30 cellular contexts compared by ENCODE assay signal in genomic region chr4:94181815-94182214, GRCh38.
"Had no signal": no experiment of that assay in that cellular context is flagged by ENCODE, and none has a peak within 500 bp of the region (broad histone marks: within the 10 kb centered on the region; RNA-seq: fewer than 3 reads in every experiment).

No MANE protein-coding gene starts in this region.

- H3K4me1 Mint-ChIP-seq: activated CD4-positive, alpha-beta T cell treated with anti-CD3 and anti-CD28 coated beads for 36 hours; activated CD4-positive, alpha-beta T cell treated with anti-CD3 and anti-CD28 coated beads, Interleukin-2, amount 10 ng/mL, durations not matched to agents 7 days and 5 days; brain had no signal

- H3K36me3 Mint-ChIP-seq: activated naive CD4-positive, alpha-beta T cell treated with anti-CD3 and anti-CD28 coated beads, Interleukin-2, amount 50 U/mL, for 72 hours; brain had no signal

- H3K4me3 Mint-ChIP-seq: activated CD4-positive, alpha-beta T cell treated with anti-CD3 and anti-CD28 coated beads for 36 hours; activated CD4-positive, alpha-beta T cell treated with anti-CD3 and anti-CD28 coated beads, Interleukin-2, amount 10 ng/mL, durations not matched to agents 7 days and 5 days; activated CD8-positive, alpha-beta T cell treated with anti-CD3 and anti-CD28 coated beads, Interleukin-2, amount 10 ng/mL, durations not matched to agents 7 days and 5 days; activated naive CD4-positive, alpha-beta T cell treated with anti-CD3 and anti-CD28 coated beads for 36 hours; activated T-cell treated with anti-CD3 and anti-CD28 coated beads, Interleukin-2, amount 50 U/mL, for 24 hours; brain had no signal

- H3K9me3 Mint-ChIP-seq: activated CD4-positive, alpha-beta T cell treated with anti-CD3 and anti-CD28 coated beads, Interleukin-2, amount 10 ng/mL, durations not matched to agents 7 days and 5 days; activated naive CD4-positive, alpha-beta T cell treated with anti-CD3 and anti-CD28 coated beads for 36 hours; activated naive CD4-positive, alpha-beta T cell treated with anti-CD3 and anti-CD28 coated beads, Interleukin-2, amount 50 U/mL, for 72 hours; activated T-cell treated with anti-CD3 and anti-CD28 coated beads, Interleukin-2, amount 50 U/mL, for 24 hours; brain had no signal

- ATAC-seq: activated CD4-positive, alpha-beta T cell treated with anti-CD3 and anti-CD28 coated beads for 36 hours; activated CD4-positive, CD25-positive, alpha-beta regulatory T cell treated with anti-CD3 and anti-CD28 coated beads, Interleukin-2, amount 50 U/mL, for 24 hours; activated CD8-positive, alpha-beta T cell treated with anti-CD3 and anti-CD28 coated beads, Interleukin-2, amount 10 ng/mL, durations not matched to agents 7 days and 5 days; activated naive CD4-positive, alpha-beta T cell treated with anti-CD3 and anti-CD28 coated beads, Interleukin-2, amount 50 U/mL, for 72 hours; Panc1 had no signal

- DNase-seq: activated CD4-positive, alpha-beta T cell treated with anti-CD3 and anti-CD28 coated beads for 36 hours; activated CD4-positive, alpha-beta T cell treated with anti-CD3 and anti-CD28 coated beads, Interleukin-2, amount 10 ng/mL, durations not matched to agents 7 days and 5 days; activated CD4-positive, alpha-beta T cell treated with anti-CD3 and anti-CD28 coated beads, Interleukin-2, amount 50 U/mL, for 48 hours; activated CD8-positive, alpha-beta T cell treated with anti-CD3 and anti-CD28 coated beads, Interleukin-2, amount 10 ng/mL, durations not matched to agents 7 days and 5 days; activated gamma-delta T cell treated with Interleukin-2 at 50 U/mL for 16 hours; activated naive CD4-positive, alpha-beta T cell treated with anti-CD3 and anti-CD28 coated beads for 36 hours; activated T-cell treated with anti-CD3 and anti-CD28 coated beads, Interleukin-2, amount 50 U/mL, for 24 hours; adrenal gland; central memory CD4-positive, alpha-beta T cell; Karpas-422; KBM-7; MM.1S; MV-4-11; NCI-H1092; NCI-H1436 treated with DMSO at 0.1 percent for 48 hours; NCI-H1694 treated with DMSO at 0.1 percent for 48 hours; NCI-H2029; NCI-H2107; NCI-H2171; NCI-H510A treated with DMSO at 0.1 percent for 48 hours; NCI-H526 treated with DMSO at 0.1 percent for 48 hours; NCI-H774; SHP77; SJCRH30; T1000 had no signal

- H3K4me3 ChIP-seq: adrenal gland, SJCRH30, SK-N-MC had no signal

- H3K27ac Mint-ChIP-seq: activated CD4-positive, alpha-beta T cell treated with anti-CD3 and anti-CD28 coated beads for 36 hours; activated CD4-positive, alpha-beta T cell treated with anti-CD3 and anti-CD28 coated beads, Interleukin-2, amount 10 ng/mL, durations not matched to agents 7 days and 5 days; activated CD8-positive, alpha-beta T cell treated with anti-CD3 and anti-CD28 coated beads, Interleukin-2, amount 10 ng/mL, durations not matched to agents 7 days and 5 days; activated naive CD4-positive, alpha-beta T cell treated with anti-CD3 and anti-CD28 coated beads for 36 hours; activated naive CD4-positive, alpha-beta T cell treated with anti-CD3 and anti-CD28 coated beads, Interleukin-2, amount 50 U/mL, for 72 hours; activated T-cell treated with anti-CD3 and anti-CD28 coated beads, Interleukin-2, amount 50 U/mL, for 24 hours; brain had no signal
